ENCODE assay signal across 24 cellular contexts in the genomic region with DNA sequence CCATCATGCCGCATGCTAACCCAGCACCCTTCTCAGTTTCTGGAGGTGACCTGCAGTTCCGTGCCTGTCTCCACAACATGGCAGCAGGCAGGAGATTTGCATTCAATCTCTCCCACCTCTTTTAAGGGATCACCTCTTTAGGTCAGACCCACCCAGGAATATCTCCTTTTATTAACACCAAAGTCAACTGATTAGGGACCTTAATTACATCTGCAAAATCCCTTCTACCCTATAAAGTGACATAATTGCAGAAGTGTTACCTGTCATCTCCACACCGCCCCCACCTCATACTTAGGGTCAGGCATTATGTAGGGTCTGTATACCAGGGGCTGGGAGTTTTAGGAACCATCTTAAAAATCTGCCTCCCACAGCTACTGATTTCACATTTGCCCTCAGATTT.
DNase-seq lines count a peak whose midpoint lies in the region; ATAC-seq, FAIRE-seq and TF ChIP-seq lines count a peak whose summit lies in the region.
"Had no signal": no experiment of that assay in that cellular context is flagged by ENCODE, and none has a peak within 500 bp of the region (broad histone marks: within the 10 kb centered on the region; RNA-seq: fewer than 3 reads in every experiment).

No MANE protein-coding gene starts in this region.

- no peak for DNase-seq in HepG2 (ENCODE audit: low spot score)
- no peak for DNase-seq in right lobe of liver
- no peak for DNase-seq in T-cell
- no peak for DNase-seq in K562 (ENCODE audit: extremely low read depth in 1 of 4, low spot score in 3 of 4)
- no peak for DNase-seq in Right ventricle myocardium superior
- DNase-seq in trophoblast cell = no peak
- DNase-seq in GOT3 (lab: John Stamatoyannopoulos, UW) = no peak
- DNase-seq: activated CD8-positive, alpha-beta memory T cell treated with anti-CD3 and anti-CD28 coated beads for 24 hours; activated gamma-delta T cell; cerebellar nuclear complex; DND-41; glutamatergic neuron; H9; Kasumi-1; left colon; mesendoderm; NCI-H187 treated with DMSO at 0.1 percent for 48 hours; NCI-H82; nephron progenitor cell; OCI-M1; SHP77; WERI-Rb-1 had no signal

- H3K27ac ChIP-seq in HepG2 (ENCODE audit: extremely low read length, insufficient read depth, low read length) (no peak overlapping the region), right lobe of liver (no peak overlapping the region), K562 (ENCODE audit: extremely low read depth, low read depth, low read length) (no peak overlapping the region), thymus (ENCODE audit: low read depth) (peak overlapping the region; percentile 31), trophoblast cell (ENCODE audit: low read depth, low read length) (no peak overlapping the region)
- H3K27ac ChIP-seq: WERI-Rb-1 had no signal

- H3K79me2 ChIP-seq in HepG2 (ENCODE audit: insufficient read depth, low read length) = no peaks in the 10 kb centered on the region
- 0 out of 3 replicates have a peak, but pooled peaks cover 3% of the 10 kb centered on the region for H3K79me2 ChIP-seq in K562 (ENCODE audit: control insufficient read depth, insufficient read depth, low read length)
- no peaks in the 10 kb centered on the region for H3K79me2 ChIP-seq in trophoblast cell (ENCODE audit: control insufficient read depth, insufficient read depth, low read length, poor library complexity)

- no peak overlapping the region for H2BK120ac ChIP-seq in trophoblast cell (ENCODE audit: insufficient read depth, low read length, poor library complexity)

- H3K4me2 ChIP-seq in HepG2 (ENCODE audit: low read depth, low read length) = no peak overlapping the region
- no peak overlapping the region for H3K4me2 ChIP-seq in K562 (ENCODE audit: insufficient read depth, low read length)
- H3K4me2 ChIP-seq in trophoblast cell (ENCODE audit: low read length) = no peak overlapping the region

- ATAC-seq in HepG2 (no peak; the same call in 2 of the 3 replicates), right lobe of liver (no peak), T-cell (replicated peaks in 1 of 4) (no peak), K562 (peak; percentile 17), Right ventricle myocardium superior (ENCODE audit: poor library complexity) (no peak)

- peaks cover 55 to 62% (median 61%) of the 10 kb centered on the region in 3 donors for H3K4me1 Mint-ChIP-seq in T-cell

- H4K12ac ChIP-seq in trophoblast cell (ENCODE audit: low read depth, low read length) = no peak overlapping the region

- H3K4me1 ChIP-seq in HepG2 (ENCODE audit: insufficient read depth, low read length) = peaks cover 7% of the 10 kb centered on the region; the same call in 1 of the 2 replicates
- H3K4me1 ChIP-seq in right lobe of liver = no peaks in the 10 kb centered on the region
- no peaks in the 10 kb centered on the region; a peak in 2 of 5 replicates for H3K4me1 ChIP-seq in K562 (replicated peaks in 1 of 2; ENCODE audit: control insufficient read depth in 2 of 2, insufficient read depth in 2 of 2, low read length in 2 of 2)
- H3K4me1 ChIP-seq in thymus (ENCODE audit: control insufficient read depth, insufficient read depth, low read length) = no peaks in the 10 kb centered on the region
- H3K4me1 ChIP-seq in trophoblast cell (ENCODE audit: control insufficient read depth in 1 of 2, insufficient read depth in 2 of 2, low read length in 2 of 2) = peaks cover 0 to 3% of the 10 kb centered on the region in 2 experiments

- H3K14ac ChIP-seq in trophoblast cell (ENCODE audit: low read length) = no peak overlapping the region

- POLR2A ChIA-PET in HepG2 (lab: Yijun Ruan, JAX) (no interaction called here), T-cell (lab: Charles Lee) (interaction anchor here in 1 of 2 donors (0.6 kb wide), 1 partner anchor 858 kb away, joined by 4 read pairs; no protein-coding TSS in a partner anchor), K562 (lab: Yijun Ruan, JAX) (interaction anchor here (0.9 to 1.2 kb wide), 3 partner anchors 14 to 26 kb away, joined by 4 to 6 read pairs (median 4); no protein-coding TSS in a partner anchor)

- no peak overlapping the region for H4K8ac ChIP-seq in trophoblast cell (ENCODE audit: low read depth, low read length)

- no peak overlapping the region for H3K4me3 ChIP-seq in HepG2 (replicated peaks in 1 of 3; ENCODE audit: insufficient read depth in 1 of 3, low read depth in 2 of 3, low read length in 3 of 3)
- H3K4me3 ChIP-seq in right lobe of liver = no peak overlapping the region
- H3K4me3 ChIP-seq in K562 = no peak overlapping the region
- H3K4me3 ChIP-seq in thymus (ENCODE audit: low read length) = no peak overlapping the region
- no peak overlapping the region for H3K4me3 ChIP-seq in trophoblast cell (ENCODE audit: low read depth, low read length)

- H2AK5ac ChIP-seq in trophoblast cell (ENCODE audit: low read length) = no peak overlapping the region

- no peak for TF ChIP-seq EP300 in HepG2 (IDR thresholded peaks at IDR 0.05; ENCODE audit: low read depth in 2 of 2, low read length in 2 of 2)
- TF ChIP-seq EP300 in HepG2 (CRISPR knock-in tag; IDR thresholded peaks at IDR 0.05; ENCODE audit: borderline replicate concordance) = no peak
- no peak for TF ChIP-seq EP300 in K562 (IDR thresholded peaks at IDR 0.05; ENCODE audit: low read length)

- no peak overlapping the region for H3K4ac ChIP-seq in trophoblast cell (ENCODE audit: low read depth, low read length)

- H3K18ac ChIP-seq in trophoblast cell (ENCODE audit: low read length) = no peak overlapping the region

- H3K4me3 Mint-ChIP-seq in T-cell = peak overlapping the region in 1 of 3 donors; percentile 64
- H3K4me3 Mint-ChIP-seq: H9, nephron progenitor cell, type B pancreatic cell had no signal

- H3K9ac ChIP-seq in HepG2 (ENCODE audit: insufficient read depth, low read depth, low read length) = no peak overlapping the region
- H3K9ac ChIP-seq in K562 (ENCODE audit: insufficient read depth in 1 of 2, low read depth in 2 of 2, low read length in 2 of 2) = no peak overlapping the region
- no peak overlapping the region for H3K9ac ChIP-seq in trophoblast cell (ENCODE audit: low read length)

- TF ChIP-seq CTCF in HepG2 (CRISPR knock-in tag; IDR thresholded peaks at IDR 0.05) = no peak
- TF ChIP-seq CTCF in right lobe of liver (IDR thresholded peaks at IDR 0.05) = no peak
- TF ChIP-seq CTCF in K562 (IDR thresholded peaks at IDR 0.05 in 2 of 3, conservative IDR thresholded peaks at IDR 0.05 in 1 of 3; ENCODE audit: insufficient read depth in 2 of 3, low read depth in 1 of 3, low read length in 3 of 3) = no peak

- H3K27me3 ChIP-seq in HepG2 (ENCODE audit: control insufficient read depth in 1 of 2, insufficient read depth in 2 of 2, low read length in 2 of 2) (no peaks in the 10 kb centered on the region), right lobe of liver (no peaks in the 10 kb centered on the region), K562 (ENCODE audit: control insufficient read depth in 2 of 2, insufficient read depth in 2 of 2, low read length in 2 of 2) (no peaks in the 10 kb centered on the region), thymus (ENCODE audit: control insufficient read depth, insufficient read depth) (no peaks in the 10 kb centered on the region), trophoblast cell (ENCODE audit: insufficient read depth, low read length) (no peaks in the 10 kb centered on the region)

- CTCF ChIA-PET in HepG2 (lab: Yijun Ruan, JAX; ENCODE audit: low intra/inter-chr PET ratio, low total read pairs) = no interaction called here
- CTCF ChIA-PET in T-cell (lab: Charles Lee) = interaction anchor here (0.8 to 1.6 kb wide), 2 partner anchors 12 to 15 kb away, joined by 3 to 4 read pairs; no protein-coding TSS in a partner anchor
- CTCF ChIA-PET in K562 (lab: Yijun Ruan, JAX; ENCODE audit: low intra/inter-chr PET ratio) = no interaction called here

- H3K9me3 Mint-ChIP-seq in T-cell = no peaks in the 10 kb centered on the region

- TF ChIP-seq RAD21 in HepG2 (CRISPR knock-in tag; IDR thresholded peaks at IDR 0.05) (no peak), K562 (CRISPR knock-in tag; conservative IDR thresholded peaks at IDR 0.05 in 1 of 2, IDR thresholded peaks at IDR 0.05 in 1 of 2) (no peak)

- H3K23ac ChIP-seq in trophoblast cell (ENCODE audit: low read length) = no peak overlapping the region

- no peaks in the 10 kb centered on the region for H3K36me3 Mint-ChIP-seq in T-cell

- no peak overlapping the region for H2BK12ac ChIP-seq in trophoblast cell (ENCODE audit: low read length)

- intact Hi-C loops in HepG2 (cut with micrococcal nuclease; ENCODE audit: unreplicated experiment) (no loop called here), right lobe of liver (cut with DNase I) (no loop called here), K562 (cut with micrococcal nuclease) (no loop called here), Right ventricle myocardium superior (cut with DNase I) (no loop called here)

- H3K27ac Mint-ChIP-seq in T-cell = peak overlapping the region; percentile 48 to 84
- H3K27ac Mint-ChIP-seq: H9, nephron progenitor cell, type B pancreatic cell had no signal

- H4K20me1 ChIP-seq in HepG2 (ENCODE audit: insufficient read depth, low read length) (no peaks in the 10 kb centered on the region), K562 (replicated peaks; ENCODE audit: control insufficient read depth, insufficient read depth, low read length) (no peaks in the 10 kb centered on the region)

- H2AFZ ChIP-seq in HepG2 (ENCODE audit: low read length) (no peak overlapping the region), K562 (ENCODE audit: low read depth, low read length) (no peak overlapping the region), trophoblast cell (ENCODE audit: insufficient read depth, low read length, poor library complexity) (no peak overlapping the region)

- no peak for TF ChIP-seq POLR2A in HepG2 (IDR thresholded peaks at IDR 0.05; ENCODE audit: insufficient read depth in 1 of 2, low read depth in 2 of 2, low read length in 2 of 2)
- TF ChIP-seq POLR2A in right lobe of liver (IDR thresholded peaks at IDR 0.05) = no peak
- TF ChIP-seq POLR2A in K562 (conservative IDR thresholded peaks at IDR 0.05) = no peak

- WGBS in HepG2 (ENCODE audit: low lambda C conversion rate) = 98% methylated on average over 3 of the region's 3 CpGs
- WGBS in right lobe of liver (ENCODE audit: insufficient coverage, low coverage, low lambda C conversion rate, missing lambda C conversion rate) = 100% methylated on average over 2 of the region's 3 CpGs
- 83% methylated on average over 3 of the region's 3 CpGs for WGBS in K562 (ENCODE audit: insufficient coverage, low coverage, missing lambda C conversion rate)
- WGBS in thymus = 98% methylated on average over 3 of the region's 3 CpGs
- no CpG with 5 or more reads among the region's 3 CpGs for WGBS in trophoblast cell (ENCODE audit: extremely low coverage, insufficient coverage, insufficient read length)

- FAIRE-seq in HepG2 (lab: Jason Lieb, UNC) (no peak), K562 (lab: Jason Lieb, UNC) (no peak)

- no peaks in the 10 kb centered on the region for H3K9me1 ChIP-seq in K562 (ENCODE audit: control insufficient read depth, insufficient read depth, low read length)

- H3K27me3 Mint-ChIP-seq in T-cell = no peaks in the 10 kb centered on the region
- H3K27me3 Mint-ChIP-seq: type B pancreatic cell had no signal

- H3K79me1 ChIP-seq in trophoblast cell (ENCODE audit: low read length) = no peaks in the 10 kb centered on the region

- H2BK5ac ChIP-seq in trophoblast cell (ENCODE audit: low read depth, low read length, poor library complexity) = no peak overlapping the region

- H3K9me3 ChIP-seq in HepG2 (ENCODE audit: low read length) (no peaks in the 10 kb centered on the region), right lobe of liver (no peaks in the 10 kb centered on the region), K562 (replicated peaks; ENCODE audit: control insufficient read depth, insufficient read depth, low read depth, low read length) (no peaks in the 10 kb centered on the region), thymus (ENCODE audit: control insufficient read depth) (peaks cover 2% of the 10 kb centered on the region), trophoblast cell (ENCODE audit: insufficient read depth, low read depth, low read length) (peaks cover 2% of the 10 kb centered on the region)

- H3K36me3 ChIP-seq in HepG2 (replicated peaks in 1 of 2; ENCODE audit: control insufficient read depth in 1 of 2, insufficient read depth in 2 of 2, low read length in 2 of 2) (peaks cover 0 to 1% of the 10 kb centered on the region in 2 experiments; a peak in 3 of 5 replicates), right lobe of liver (peaks cover 0 to under 1% (median 0%) of the 10 kb centered on the region in 4 donors), K562 (ENCODE audit: control insufficient read depth, insufficient read depth, low read length) (no peaks in the 10 kb centered on the region; the same call in 2 of the 3 replicates), thymus (ENCODE audit: control insufficient read depth, insufficient read depth) (peaks cover 12% of the 10 kb centered on the region), trophoblast cell (ENCODE audit: control insufficient read depth in 1 of 2, insufficient read depth in 2 of 2, low read length in 2 of 2) (peaks cover 2 to 5% of the 10 kb centered on the region in 2 experiments)
- H3K36me3 ChIP-seq: WERI-Rb-1 had no signal

- in situ Hi-C loops in HepG2 (cut with HindIII; ENCODE audit: extremely low pct_ligation_motif_present, low pct_unique_long_range_greater_than_20kb) (no loop called here), K562 (cut with MboI) (no loop called here)

- BruUV-seq in HepG2 (replicated peaks; lab: Mats Ljungman, UMichigan) (no TSS peak), K562 (replicated peaks; lab: Mats Ljungman, UMichigan) (no TSS peak)

- no peak overlapping the region for H4K91ac ChIP-seq in trophoblast cell (ENCODE audit: low read depth, low read length)

Comparison
In these comparisons a context has a peak if more than half of its experiments do, and no peak if none do; other contexts are left out.
1. CTCF ChIA-PET loops: an anchor here in T-cell (0.8 to 1.6 kb wide); none called in HepG2 and K562.